18 cellular contexts compared by ENCODE assay signal in genomic region chr3:183816681-183817080, GRCh38. TPM values are rescaled to one million over a fixed set of nuclear protein-coding genes. Genes with fewer than 3 reads are reported as not detected.
A peak's percentile ranks its signal among the peaks of the same experiment; 100 is the strongest.
DNase-seq lines count a peak whose midpoint lies in the region; ATAC-seq and TF ChIP-seq lines count a peak whose summit lies in the region.
"Had no signal": no experiment of that assay in that cellular context is flagged by ENCODE, and none has a peak within 500 bp of the region (broad histone marks: within the 10 kb centered on the region; RNA-seq: fewer than 3 reads in every experiment).

No MANE protein-coding gene starts in this region.

- H3K9ac ChIP-seq in OCI-LY1 (ENCODE audit: low read length), result no peak overlapping the region
- H3K9ac ChIP-seq in smooth muscle cell (ENCODE audit: low read depth), result no peak overlapping the region
- H3K9ac ChIP-seq: BLaER1 had no signal

- H3K4me3 ChIP-seq in CD8-positive, alpha-beta memory T cell (ENCODE audit: low read length), result no peak overlapping the region
- no peak overlapping the region for H3K4me3 ChIP-seq in OCI-LY1 (ENCODE audit: low read depth, low read length, poor library complexity, severe bottlenecking)
- H3K4me3 ChIP-seq in smooth muscle cell, result no peak overlapping the region
- H3K4me3 ChIP-seq: BLaER1 had no signal

- H3K27me3 Mint-ChIP-seq in CD8-positive, alpha-beta memory T cell, result no peaks in the 10 kb centered on the region
- no peaks in the 10 kb centered on the region for H3K27me3 Mint-ChIP-seq in neural crest cell (ENCODE audit: low read depth)

- ATAC-seq in GM19351 (IDR thresholded peaks at IDR 0.05; ENCODE audit: unreplicated experiment), result no peak
- ATAC-seq: CD8-positive, alpha-beta T cell had no signal

- H3F3A ChIP-seq in OCI-LY1 (ENCODE audit: insufficient read depth, low read length) (peaks cover 5% of the 10 kb centered on the region), smooth muscle cell (ENCODE audit: low read depth) (peaks cover 6% of the 10 kb centered on the region)

- no peaks in the 10 kb centered on the region for H3K9me2 ChIP-seq in OCI-LY1 (ENCODE audit: low read depth, low read length)

- CTCF ChIA-PET in CD8-positive, alpha-beta memory T cell (lab: Charles Lee), result interaction anchor here (1.5 to 2.0 kb wide), 2 partner anchors 9 to 68 kb away, joined by 6 to 13 read pairs; partner anchors contain the start of genes MAP6D1 and PARL

- peaks cover 13% of the 10 kb centered on the region for H3K4me1 ChIP-seq in CD8-positive, alpha-beta memory T cell (ENCODE audit: insufficient read depth, low read length)
- H3K4me1 ChIP-seq in OCI-LY1 (ENCODE audit: insufficient read depth, low read length, severe bottlenecking), result peaks cover 22% of the 10 kb centered on the region
- H3K4me1 ChIP-seq in smooth muscle cell (ENCODE audit: low read depth), result no peaks in the 10 kb centered on the region
- H3K4me1 ChIP-seq: BLaER1 had no signal

- peak overlapping the region in 1 of 7 donors; percentile 5 for H3K4me3 Mint-ChIP-seq in CD8-positive, alpha-beta memory T cell
- peak overlapping the region; percentile 27 for H3K4me3 Mint-ChIP-seq in neural crest cell
- H3K4me3 Mint-ChIP-seq: CD8-positive, alpha-beta T cell; H9 had no signal

- H2AFZ ChIP-seq in OCI-LY1 (ENCODE audit: low read length) (no peak overlapping the region), smooth muscle cell (ENCODE audit: low read depth) (no peak overlapping the region)

- DNase-seq in CD8-positive, alpha-beta memory T cell, result no peak
- DNase-seq in neural crest cell (ENCODE audit: low read depth, low spot score) (no peak), smooth muscle cell (lab: John Stamatoyannopoulos, UW; ENCODE audit: unreplicated experiment) (no peak), RKO (ENCODE audit: low spot score) (no peak), SW480 (ENCODE audit: low spot score) (no peak)
- DNase-seq: CD8-positive, alpha-beta T cell; H9; KBM-7; NCI-H1105 treated with DMSO at 0.1 percent for 48 hours; NCI-H1694; NCI-H2081 treated with DMSO at 0.1 percent for 48 hours; NCI-H2227 treated with DMSO at 0.1 percent for 48 hours; NCI-H774; OCI-M1 had no signal

- H3K9me3 ChIP-seq in CD8-positive, alpha-beta memory T cell (ENCODE audit: low read length), result no peaks in the 10 kb centered on the region
- no peaks in the 10 kb centered on the region for H3K9me3 ChIP-seq in OCI-LY1 (ENCODE audit: low read length)
- H3K9me3 ChIP-seq in smooth muscle cell (replicated peaks; ENCODE audit: low read depth), result no peaks in the 10 kb centered on the region
- H3K9me3 ChIP-seq: BLaER1 had no signal

- no peak overlapping the region for H3K4me2 ChIP-seq in OCI-LY1 (ENCODE audit: low read length)
- H3K4me2 ChIP-seq in smooth muscle cell, result no peak overlapping the region
- H3K4me2 ChIP-seq: BLaER1 had no signal

- H3K36me3 ChIP-seq in CD8-positive, alpha-beta memory T cell (ENCODE audit: insufficient read depth, low read length), result no peaks in the 10 kb centered on the region
- H3K36me3 ChIP-seq in OCI-LY1 (ENCODE audit: insufficient read depth, low read length) (peaks cover 29% of the 10 kb centered on the region), smooth muscle cell (ENCODE audit: low read depth) (no peaks in the 10 kb centered on the region)

- H3K4me1 Mint-ChIP-seq in CD8-positive, alpha-beta memory T cell, result peaks cover 19 to 28% (median 24%) of the 10 kb centered on the region in 3 donors
- peaks cover 7% of the 10 kb centered on the region for H3K4me1 Mint-ChIP-seq in neural crest cell

- H3K79me2 ChIP-seq in OCI-LY1 (ENCODE audit: insufficient read depth, low read length) (no peaks in the 10 kb centered on the region), smooth muscle cell (ENCODE audit: low read depth) (no peaks in the 10 kb centered on the region)

- H3K27ac Mint-ChIP-seq in CD8-positive, alpha-beta memory T cell, result peak overlapping the region; percentile 36 to 96 (median 90)
- H3K27ac Mint-ChIP-seq in neural crest cell (ENCODE audit: unreplicated experiment), result no peak overlapping the region
- H3K27ac Mint-ChIP-seq: CD8-positive, alpha-beta T cell had no signal

- H3K9me3 Mint-ChIP-seq in CD8-positive, alpha-beta memory T cell, result no peaks in the 10 kb centered on the region
- no peaks in the 10 kb centered on the region for H3K9me3 Mint-ChIP-seq in neural crest cell
- H3K9me3 Mint-ChIP-seq: CD8-positive, alpha-beta T cell; H9 had no signal

- H4K20me1 ChIP-seq in OCI-LY1 (ENCODE audit: insufficient read depth, low read length) (no peaks in the 10 kb centered on the region), smooth muscle cell (ENCODE audit: low read depth) (no peaks in the 10 kb centered on the region)

- H3K27ac ChIP-seq in CD8-positive, alpha-beta memory T cell (ENCODE audit: low read depth, low read length), result no peak overlapping the region
- H3K27ac ChIP-seq in OCI-LY1 (ENCODE audit: low read depth, low read length, poor library complexity, severe bottlenecking) (peak overlapping the region; percentile 68), cingulate gyrus (ENCODE audit: low read depth, low read length) (peak overlapping the region; percentile 100), smooth muscle cell (ENCODE audit: low read depth) (no peak overlapping the region)
- H3K27ac ChIP-seq: BLaER1 had no signal

- POLR2A ChIA-PET in CD8-positive, alpha-beta memory T cell (lab: Charles Lee), result interaction anchor here (1.6 kb wide), 1 partner anchor 8 kb away, joined by 10 read pairs; the partner anchor contains the start of gene MAP6D1

- no peaks in the 10 kb centered on the region for H3K27me3 ChIP-seq in CD8-positive, alpha-beta memory T cell (ENCODE audit: insufficient read depth, low read length, poor library complexity, severe bottlenecking)
- H3K27me3 ChIP-seq in OCI-LY1 (ENCODE audit: insufficient read depth, low read length) (no peaks in the 10 kb centered on the region), smooth muscle cell (ENCODE audit: low read depth) (no peaks in the 10 kb centered on the region)
- H3K27me3 ChIP-seq: BLaER1 had no signal

- H3K36me3 Mint-ChIP-seq in CD8-positive, alpha-beta memory T cell, result peaks cover 0 to 23% (median 7%) of the 10 kb centered on the region in 3 donors
- H3K36me3 Mint-ChIP-seq in neural crest cell (ENCODE audit: low read depth), result peaks cover 25% of the 10 kb centered on the region

- TF ChIP-seq CTCF in OCI-LY1 (IDR thresholded peaks at IDR 0.05; ENCODE audit: low read length) (no peak), neural crest cell (conservative IDR thresholded peaks at IDR 0.05) (no peak), smooth muscle cell (IDR thresholded peaks at IDR 0.05; ENCODE audit: borderline replicate concordance, insufficient read depth, poor library complexity, severe bottlenecking) (no peak)

- WGBS in smooth muscle cell (ENCODE audit: low lambda C conversion rate), result 96% methylated on average over 6 of the region's 6 CpGs

RNA-seq across cellular contexts. Expression of gene MAP6D1, which starts 8.7 kb away (rescaled TPM):
- total RNA-seq in CD8-positive, alpha-beta memory T cell, result 1 to 10 TPM; 3.7 to 3.8 TPM
- 3.6 TPM for polyA plus RNA-seq in CD8-positive, alpha-beta memory T cell
- 4.7 and 4.9 TPM in 2 replicates for total RNA-seq in neural crest cell
- total RNA-seq in smooth muscle cell, result 2.4 TPM in 1 of 2 replicates, not detected in the other
- polyA plus RNA-seq in smooth muscle cell, result 3.8 and 5.4 TPM in 2 replicates

Comparison
In these comparisons a context has a peak if more than half of its experiments do, and no peak if none do; other contexts are left out.
1. H3K27ac ChIP-seq: peak in OCI-LY1 (single experiment) and cingulate gyrus (single experiment); none in CD8-positive, alpha-beta memory T cell (single experiment) and smooth muscle cell (single experiment).